Comparison of ENCODE assay signal across 15 cellular contexts in the genomic region with DNA sequence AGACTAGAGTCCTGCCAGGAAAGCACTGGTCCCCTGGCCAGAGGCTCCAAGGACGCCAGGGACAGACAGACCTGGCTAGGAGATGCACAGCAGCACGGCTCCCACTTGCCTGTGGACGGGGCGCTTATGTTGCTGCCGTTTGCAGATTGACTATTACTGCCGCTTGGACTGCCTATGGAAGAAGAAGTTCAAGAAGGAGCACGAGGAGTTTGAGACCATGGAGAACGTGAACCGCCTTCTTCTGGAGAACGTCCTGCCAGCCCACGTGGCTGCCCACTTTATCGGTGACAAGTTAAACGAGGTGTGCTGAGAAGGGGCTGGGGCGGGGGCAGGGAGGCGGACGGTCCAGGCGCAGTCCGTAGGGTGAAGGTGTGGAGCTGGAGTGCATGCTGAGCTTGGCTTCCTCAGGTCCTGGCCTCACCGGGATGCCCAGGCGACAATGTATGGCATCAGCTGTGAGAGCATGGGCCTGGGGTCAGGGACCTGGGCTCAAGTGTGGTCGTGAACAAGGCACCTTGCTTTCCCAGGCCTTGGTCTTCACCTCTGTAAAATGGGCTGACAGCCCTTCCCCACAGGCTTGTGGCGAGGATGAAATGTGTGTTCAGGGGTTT. TPM values are rescaled to one million over a fixed set of nuclear protein-coding genes. Genes with fewer than 3 reads are reported as not detected.
DNase-seq lines count a peak whose midpoint lies in the region; ATAC-seq, FAIRE-seq and TF ChIP-seq lines count a peak whose summit lies in the region.
"Had no signal": no experiment of that assay in that cellular context is flagged by ENCODE, and none has a peak within 500 bp of the region (broad histone marks: within the 10 kb centered on the region; RNA-seq: fewer than 3 reads in every experiment).

No MANE protein-coding gene starts in this region.

- peaks cover 26 to 46% of the 10 kb centered on the region in 2 experiments for H3K36me3 ChIP-seq in SK-N-SH (replicated peaks in 1 of 2; ENCODE audit: control insufficient read depth in 1 of 2, insufficient read depth in 2 of 2, low read length in 1 of 2)
- H3K36me3 ChIP-seq in GM12878 (ENCODE audit: control insufficient read depth in 2 of 2, insufficient read depth in 2 of 2, low read length in 1 of 2), result peaks cover 36% of the 10 kb centered on the region in 2 experiments; a peak in 3 of 4 replicates

- no peak for TF ChIP-seq RAD21 in SK-N-SH (IDR thresholded peaks at IDR 0.05; ENCODE audit: low read length)
- no peak for TF ChIP-seq RAD21 in GM12878 (IDR thresholded peaks at IDR 0.05; ENCODE audit: insufficient read depth, low read depth, low read length)

- H3K4me3 ChIP-seq in SK-N-SH (ENCODE audit: low read depth in 2 of 2, low read length in 1 of 2) (no peak overlapping the region), GM12878 (no peak overlapping the region)

- H3K27ac ChIP-seq in SK-N-SH (ENCODE audit: low read depth in 2 of 2, low read length in 1 of 2) (no peak overlapping the region; a peak in 1 of 4 replicates), GM12878 (ENCODE audit: control insufficient read depth, insufficient read depth) (no peak overlapping the region)
- H3K27ac ChIP-seq: 22Rv1, VCaP had no signal

- no peaks in the 10 kb centered on the region for H3F3A ChIP-seq in SK-N-SH (replicated peaks; ENCODE audit: insufficient read depth)

- SMC1A ChIA-PET in GM12878 (lab: Charles Lee; ENCODE audit: uncharacterized antibody, unreplicated experiment), result no interaction called here

- H3K27ac Mint-ChIP-seq in osteocyte (ENCODE audit: unreplicated experiment), result no peak overlapping the region
- H3K27ac Mint-ChIP-seq: HFFc6 had no signal

- H3K4me3 Mint-ChIP-seq in osteocyte (ENCODE audit: unreplicated experiment), result no peak overlapping the region
- H3K4me3 Mint-ChIP-seq: HFFc6 had no signal

- WGBS in SK-N-SH (ENCODE audit: low lambda C conversion rate), result 93% methylated on average over 22 of the region's 22 CpGs
- WGBS in GM12878 (ENCODE audit: insufficient coverage, insufficient replicate concordance, low lambda C conversion rate, missing lambda C conversion rate), result 96% methylated on average over 22 of the region's 22 CpGs

- no peaks in the 10 kb centered on the region for H4K20me1 ChIP-seq in SK-N-SH (ENCODE audit: insufficient read depth)
- no peaks in the 10 kb centered on the region for H4K20me1 ChIP-seq in GM12878 (ENCODE audit: control insufficient read depth, insufficient read depth)

- no TSS peak for BruUV-seq in GM12878 (replicated peaks; lab: Mats Ljungman, UMichigan)

- no peaks in the 10 kb centered on the region for H3K27me3 Mint-ChIP-seq in osteocyte (ENCODE audit: unreplicated experiment)

- FAIRE-seq in GM12878 (lab: Jason Lieb, UNC), result no peak
- no peak for FAIRE-seq in RCC 7860 (lab: Jason Lieb, UNC)

- H2AFZ ChIP-seq in SK-N-SH (ENCODE audit: low read depth), result no peak overlapping the region
- no peak overlapping the region for H2AFZ ChIP-seq in GM12878 (ENCODE audit: control insufficient read depth, low read depth, low read length)

- CTCF ChIA-PET in SK-N-SH (lab: Yijun Ruan, JAX), result interaction anchor here (1.1 kb wide), 1 partner anchor 15 kb away, joined by 4 read pairs; no protein-coding TSS in a partner anchor
- CTCF ChIA-PET in GM12878 (lab: Yijun Ruan, JAX), result no interaction called here

- peaks cover 18% of the 10 kb centered on the region for H3K36me3 Mint-ChIP-seq in osteocyte (ENCODE audit: unreplicated experiment)

- H3K27me3 ChIP-seq in SK-N-SH (ENCODE audit: insufficient read depth), result no peaks in the 10 kb centered on the region
- H3K27me3 ChIP-seq in GM12878 (replicated peaks in 1 of 2; ENCODE audit: control insufficient read depth in 2 of 2, insufficient read depth in 2 of 2, low read length in 1 of 2), result no peaks in the 10 kb centered on the region

- H3K9me3 ChIP-seq in SK-N-SH, result no peaks in the 10 kb centered on the region
- H3K9me3 ChIP-seq in GM12878 (replicated peaks; ENCODE audit: control insufficient read depth, insufficient read depth, low read length), result no peaks in the 10 kb centered on the region

- ATAC-seq in SK-N-SH treated with all-trans-retinoic acid at 6 μM for 48 hours (no peak), GM12878 (no peak), HG03442 (IDR thresholded peaks at IDR 0.05; ENCODE audit: unreplicated experiment) (no peak)
- ATAC-seq: sciatic nerve had no signal

- intact Hi-C loops in GM12878 (cut with micrococcal nuclease; ENCODE audit: unreplicated experiment), result no loop called here

- H3K4me2 ChIP-seq in SK-N-SH, result no peak overlapping the region
- no peak overlapping the region for H3K4me2 ChIP-seq in GM12878 (ENCODE audit: control insufficient read depth, insufficient read depth)

- H3K9me3 Mint-ChIP-seq in osteocyte (ENCODE audit: unreplicated experiment), result no peaks in the 10 kb centered on the region
- H3K9me3 Mint-ChIP-seq: HFFc6 had no signal

- TF ChIP-seq EP300 in SK-N-SH (IDR thresholded peaks at IDR 0.05; ENCODE audit: borderline replicate concordance in 1 of 2, low read depth in 1 of 2, low read length in 1 of 2) (no peak), GM12878 (IDR thresholded peaks at IDR 0.05; ENCODE audit: borderline replicate concordance in 1 of 2, control insufficient read depth in 1 of 2, low read depth in 2 of 2, low read length in 2 of 2) (no peak)

- DNase-seq in SK-N-SH (no peak), GM13976 (ENCODE audit: low spot score) (peak; percentile 35), GM12878 (ENCODE audit: low read depth, low spot score) (no peak), osteocyte (ENCODE audit: extremely low spot score, unreplicated experiment) (peak; percentile 77), DMS79 treated with DMSO at 0.1 percent for 48 hours (lab: John Stamatoyannopoulos, UW) (no peak), RCC 7860 (ENCODE audit: low spot score) (no peak)
- DNase-seq: HFFc6, NCI-H1417, NCI-H82, SHP77 had no signal

- H3K9me2 ChIP-seq in SK-N-SH, result no peaks in the 10 kb centered on the region

- TF ChIP-seq CTCF in SK-N-SH (IDR thresholded peaks at IDR 0.05) (no peak), GM13976 (IDR thresholded peaks at IDR 0.05; ENCODE audit: borderline replicate concordance, control extremely low read depth, extremely low read depth, insufficient read depth, missing control alignments) (no peak), GM12878 (IDR thresholded peaks at IDR 0.05 in 2 of 3, conservative IDR thresholded peaks at IDR 0.05 in 1 of 3; ENCODE audit: control insufficient read depth in 2 of 3, extremely low read depth in 1 of 3, insufficient read depth in 1 of 3, low read depth in 3 of 3, low read length in 3 of 3) (no peak), osteocyte (IDR thresholded peaks at IDR 0.05) (no peak)

- H3K4me1 Mint-ChIP-seq in osteocyte (ENCODE audit: unreplicated experiment), result peaks cover 15% of the 10 kb centered on the region

- H3K79me2 ChIP-seq in SK-N-SH (ENCODE audit: insufficient read depth), result no peaks in the 10 kb centered on the region
- no peaks in the 10 kb centered on the region for H3K79me2 ChIP-seq in GM12878 (ENCODE audit: control insufficient read depth, insufficient read depth, low read length)

- RAD21 ChIA-PET in GM12878 (lab: Charles Lee; ENCODE audit: unreplicated experiment), result interaction anchor here (0.7 kb wide), 1 partner anchor 1699 kb away, joined by 3 read pairs; no protein-coding TSS in a partner anchor

- in situ Hi-C loops in GM13976 (cut with MboI; ENCODE audit: low sequenced_read_pairs, unreplicated experiment), result no loop called here
- in situ Hi-C loops in GM12878 (cut with MboI), result no loop called here

- H3K4me1 ChIP-seq in SK-N-SH (ENCODE audit: control insufficient read depth in 1 of 2, insufficient read depth in 2 of 2, low read depth in 1 of 2, low read length in 1 of 2), result peaks cover 0 to 55% of the 10 kb centered on the region in 2 experiments; a peak in 2 of 4 replicates
- no peaks in the 10 kb centered on the region for H3K4me1 ChIP-seq in GM12878 (ENCODE audit: control insufficient read depth, insufficient read depth, low read length)

- TF ChIP-seq POLR2A in GM12878 (IDR thresholded peaks at IDR 0.05; ENCODE audit: low read depth, low read length), result peak; percentile 55

- POLR2A ChIA-PET in SK-N-SH (lab: Yijun Ruan, JAX) (no interaction called here), GM12878 (lab: Charles Lee) (no interaction called here)

- H3K9ac ChIP-seq in SK-N-SH (no peak overlapping the region), GM12878 (ENCODE audit: control insufficient read depth, insufficient read depth, low read length) (no peak overlapping the region)

RNA-seq across cellular contexts. Expression of a gene that starts 45.6 kb away (rescaled TPM):
- 13.8 and 14.3 TPM in 2 replicates for polyA plus RNA-seq in SK-N-SH (2012; rRNA removed)
- polyA plus RNA-seq in SK-N-SH (2012; cell fraction: cytosol; rRNA removed), result 6.6 and 11.7 TPM in 2 replicates
- 24.3 and 32.0 TPM in 2 replicates for polyA plus RNA-seq in SK-N-SH (2012; cell fraction: nucleus; rRNA removed)
- 244 and 253 TPM in 2 replicates for total RNA-seq in GM12878 (2013; cell fraction: nucleolus; rRNA removed)
- 44.2 and 47.1 TPM in 2 replicates for total RNA-seq in GM12878 (2014; rRNA removed)
- total RNA-seq in GM12878 (2014; rRNA removed; fragmentation: Illumina TruSeq; extraction: Trizol), result 16.0 and 17.2 TPM in 2 replicates
- total RNA-seq in GM12878 (2021), result 71.2 and 87.9 TPM in 2 replicates
- polyA plus RNA-seq in GM12878 (2011; ENCODE audit: low read depth), result 8.7 TPM
- polyA plus RNA-seq in GM12878 (2011; rRNA removed), result 16.9 and 18.7 TPM in 2 replicates
- polyA plus RNA-seq in GM12878 (2011; cell fraction: cytosol; rRNA removed), result 21.3 and 33.9 TPM in 2 replicates
- 169 and 171 TPM in 2 replicates for polyA plus RNA-seq in GM12878 (2011; cell fraction: nucleus; rRNA removed)
- 19.4 and 25.6 TPM in 2 replicates for polyA plus RNA-seq in GM12878 (2012)
- 16.8 and 19.6 TPM in 2 replicates for polyA plus RNA-seq in GM12878 (2014; fragmentation: Illumina TruSeq; extraction: Trizol)
- 1 to 10 TPM; 1.2 to 1.3 TPM for polyA plus RNA-seq in GM12878 (2014; fragmentation: Nextera tagmentation; extraction: Ambion mirVana)
- 45.5 and 52.1 TPM in 2 replicates for polyA plus RNA-seq in GM12878 (2014; rRNA removed)
- 10 to 100 TPM; 29.2 to 32.7 TPM for polyA plus RNA-seq in GM12878 (2016; fragmentation: Nextera tagmentation; extraction: Ambion mirVana)
- 54.8 and 75.2 TPM in 2 replicates for polyA minus RNA-seq in GM12878 (2011; rRNA and poly(A)+ RNA removed)
- 25.4 and 26.3 TPM in 2 replicates for polyA minus RNA-seq in GM12878 (2011; cell fraction: cytosol; rRNA and poly(A)+ RNA removed)
- polyA minus RNA-seq in GM12878 (2011; cell fraction: nucleus; rRNA and poly(A)+ RNA removed), result 83.2 and 107 TPM in 2 replicates
- total RNA-seq in osteocyte, result 4.6 TPM in 2 replicates

RNA-seq across cellular contexts. Expression of a gene that starts 56.8 kb away (rescaled TPM):
- polyA plus RNA-seq in SK-N-SH (2012; rRNA removed) (31.6 and 32.9 TPM in 2 replicates), GM12878 (2011; rRNA removed) (64.4 and 85.4 TPM in 2 replicates), GM12878 (2014; fragmentation: Illumina TruSeq; extraction: Trizol) (74.6 and 113 TPM in 2 replicates), GM12878 (2014; fragmentation: Nextera tagmentation; extraction: Ambion mirVana) (10 to 100 TPM; 16.9 to 36.5 TPM), GM12878 (2014; rRNA removed) (44.4 and 47.8 TPM in 2 replicates), GM12878 (2016; fragmentation: Nextera tagmentation; extraction: Ambion mirVana) (10 to 100 TPM; 18.9 to 47.6 TPM)
- 44.3 and 56.8 TPM in 2 replicates for polyA plus RNA-seq in SK-N-SH (2012; cell fraction: cytosol; rRNA removed)
- 25.3 and 33.7 TPM in 2 replicates for polyA plus RNA-seq in SK-N-SH (2012; cell fraction: nucleus; rRNA removed)
- total RNA-seq in GM12878 (2013; cell fraction: nucleolus; rRNA removed), result 36.9 and 40.9 TPM in 2 replicates
- total RNA-seq in GM12878 (2014; rRNA removed) (54.3 and 56.3 TPM in 2 replicates), GM12878 (2014; rRNA removed; fragmentation: Illumina TruSeq; extraction: Trizol) (74.5 and 74.7 TPM in 2 replicates), GM12878 (2021) (65.2 and 67.4 TPM in 2 replicates), osteocyte (58.4 and 72.3 TPM in 2 replicates)
- 23.7 TPM for polyA plus RNA-seq in GM12878 (2011; ENCODE audit: low read depth)
- polyA plus RNA-seq in GM12878 (2011; cell fraction: cytosol; rRNA removed), result 22.9 and 27.6 TPM in 2 replicates
- polyA plus RNA-seq in GM12878 (2011; cell fraction: nucleus; rRNA removed), result 26.8 and 33.9 TPM in 2 replicates
- polyA plus RNA-seq in GM12878 (2012), result 27.2 and 43.0 TPM in 2 replicates
- polyA minus RNA-seq in GM12878 (2011; rRNA and poly(A)+ RNA removed), result 34.6 and 42.2 TPM in 2 replicates
- 16.4 and 19.0 TPM in 2 replicates for polyA minus RNA-seq in GM12878 (2011; cell fraction: cytosol; rRNA and poly(A)+ RNA removed)
- polyA minus RNA-seq in GM12878 (2011; cell fraction: nucleus; rRNA and poly(A)+ RNA removed), result 19.5 and 29.7 TPM in 2 replicates

Comparison
In these comparisons a context has a peak if more than half of its experiments do, and no peak if none do; other contexts are left out.
1. DNase-seq: peak in GM13976 (single experiment) and osteocyte (single experiment); none in SK-N-SH (single experiment), GM12878 (single experiment), DMS79 treated with DMSO at 0.1 percent for 48 hours (single experiment) and RCC 7860 (single experiment).